Comparison of ENCODE assay signal across 18 cellular contexts in genomic region chr11:12403995-12404345, GRCh38. TPM values are rescaled to one million over a fixed set of nuclear protein-coding genes. Genes with fewer than 3 reads are reported as not detected.
"Had no signal": no experiment of that assay in that cellular context is flagged by ENCODE, and none has a peak within 500 bp of the region (broad histone marks: within the 10 kb centered on the region; RNA-seq: fewer than 3 reads in every experiment).

No MANE protein-coding gene starts in this region.

- H3K4me3 ChIP-seq: ascending aorta, hepatocyte, lung, tibial nerve had no signal

- H3K9me3 ChIP-seq: ascending aorta, tibial nerve had no signal

- ATAC-seq: esophagus mucosa; stimulated activated memory B cell treated with anti-CD40 and anti-IgM and Interleukin-4, amounts not matched to agents 10 μg/mL and 1 μg/mL and 100 μg/mL, for 72 hours had no signal

- DNase-seq: activated CD4-positive, alpha-beta T cell treated with anti-CD3 and anti-CD28 coated beads for 1 hour; activated CD8-positive, alpha-beta memory T cell treated with anti-CD3 and anti-CD28 coated beads for 24 hours; activated CD8-positive, alpha-beta memory T cell treated with anti-CD3 and anti-CD28 coated beads, Interleukin-2, amount 50 U/mL, for 48 hours; activated effector memory CD4-positive, alpha-beta T cell treated with Interleukin-2 at 50 U/mL for 16 hours; activated naive CD4-positive, alpha-beta T cell treated with anti-CD3 and anti-CD28 coated beads, Interleukin-2, amount 50 U/mL, for 16 hours; activated T-cell treated with anti-CD3 and anti-CD28 coated beads, Interleukin-2, amount 50 U/mL, for 48 hours; cerebellar nuclear complex; effector CD8-positive, alpha-beta T cell; occipital lobe; stimulated activated CD4-positive, alpha-beta T cell treated with anti-CD3 and anti-CD28 coated beads, Interleukin-4, amount 100 ng/mL, for 4 hours; WERI-Rb-1 had no signal

- H3K36me3 ChIP-seq: ascending aorta, tibial nerve, WERI-Rb-1 had no signal

- H3K27me3 ChIP-seq: ascending aorta, hepatocyte, tibial nerve had no signal

- H2AFZ ChIP-seq: hepatocyte had no signal

- H3K27ac ChIP-seq: WERI-Rb-1 had no signal

RNA-seq across cellular contexts. Expression of gene PARVA, which starts 26.6 kb away (rescaled TPM):
- total RNA-seq: T-helper 2 cell treated with Interferon-gamma antibody and Interleukin-4, amounts not matched to agents 100 ng/mL and 5 ng/mL, for 36 hours had no signal
